1 cellular context compared by ENCODE assay signal in the genomic region with DNA sequence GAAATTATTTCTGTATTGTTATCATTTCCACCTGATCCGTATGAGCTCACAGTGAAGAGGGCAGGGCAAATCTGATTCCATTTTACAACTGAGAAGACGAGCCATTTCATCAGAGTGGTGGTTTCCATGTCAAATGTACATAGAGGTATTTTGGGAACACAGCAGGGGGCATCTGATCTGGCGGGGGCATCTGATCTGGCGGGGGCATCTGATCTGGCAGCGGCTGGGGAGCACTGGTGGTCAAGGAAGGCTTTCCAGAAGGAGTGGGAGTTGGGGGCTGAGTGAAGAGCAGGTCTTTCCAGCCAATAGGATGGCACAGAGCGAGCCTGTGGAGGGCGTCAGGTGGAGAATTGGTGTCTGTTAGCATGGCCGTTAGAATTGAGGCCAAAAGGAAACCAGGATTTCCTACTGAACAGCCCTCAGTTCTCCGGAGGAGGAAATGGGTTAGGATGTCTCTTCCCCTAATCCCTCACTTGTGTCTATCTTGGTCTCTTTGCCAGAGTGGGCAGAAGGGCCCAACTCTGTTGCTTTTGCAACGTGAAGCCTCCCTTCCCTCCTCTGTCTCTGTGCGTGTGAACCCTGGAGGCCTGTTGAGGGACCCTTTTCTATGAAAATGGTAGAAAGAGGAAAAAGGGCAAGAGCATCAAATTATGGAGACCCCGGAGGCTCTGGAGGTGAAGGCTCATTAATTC.
TF ChIP-seq lines count a peak whose summit lies in the region.

No MANE protein-coding gene starts in this region.

TF ChIP-seq in K562, 482 proteins besides CTCF, POLR2A, EP300 and RAD21 (continued from another document and continues in another):
- TF ChIP-seq MTA1 (IDR thresholded peaks at IDR 0.05; ENCODE audit: borderline replicate concordance) (peak; percentile 32; the same call in 1 of the 2 replicates), NR3C1 (CRISPR knock-in tag; IDR thresholded peaks at IDR 0.05) (no peak), ZBTB17 (CRISPR knock-in tag; IDR thresholded peaks at IDR 0.05) (peak; percentile 83; the same call in 1 of the 2 replicates), MCM7 (IDR thresholded peaks at IDR 0.05) (no peak), FOSL1 (tag; conservative IDR thresholded peaks at IDR 0.05) (no peak), POU5F1 (IDR thresholded peaks at IDR 0.05; ENCODE audit: borderline replicate concordance, low read depth, low read length, partially characterized antibody) (no peak), SRF (CRISPR knock-in tag; IDR thresholded peaks at IDR 0.05) (peak in 1 of 2 experiments; percentile 66; a peak in 2 of 4 replicates), TFAM (CRISPR knock-in tag; conservative IDR thresholded peaks at IDR 0.05) (no peak), RCOR1 (IDR thresholded peaks at IDR 0.05; ENCODE audit: borderline replicate concordance in 1 of 2, low read depth in 2 of 2, low read length in 2 of 2) (no peak), HMG20A (CRISPR knock-in tag; conservative IDR thresholded peaks at IDR 0.05) (no peak), ZNF282 (CRISPR knock-in tag; IDR thresholded peaks at IDR 0.05) (no peak), NCOA4 (IDR thresholded peaks at IDR 0.05; ENCODE audit: partially characterized antibody) (no peak), BRD4 (IDR thresholded peaks at IDR 0.05) (peak; percentile 95; the same call in 1 of the 2 replicates), ZNF830 (CRISPR knock-in tag; IDR thresholded peaks at IDR 0.05) (0 out of 2 replicates have a peak, but pooled peaks have one; percentile 6), TBL1XR1 (IDR thresholded peaks at IDR 0.05; ENCODE audit: low read length in 2 of 2) (no peak), SREBF1 (IDR thresholded peaks at IDR 0.05; ENCODE audit: borderline replicate concordance, low read depth, low read length) (no peak), ARID2 (IDR thresholded peaks at IDR 0.05) (no peak), GABPB1 (CRISPR knock-in tag; IDR thresholded peaks at IDR 0.05) (no peak), SP1 (CRISPR knock-in tag; IDR thresholded peaks at IDR 0.05) (no peak), CXXC5 (CRISPR knock-in tag; IDR thresholded peaks at IDR 0.05) (peak; percentile 74), ZNF75A (CRISPR knock-in tag; IDR thresholded peaks at IDR 0.05) (no peak), CC2D1A (IDR thresholded peaks at IDR 0.05) (no peak), HSF4 (CRISPR knock-in tag; IDR thresholded peaks at IDR 0.05; ENCODE audit: borderline replicate concordance) (peak; percentile 85; the same call in 1 of the 2 replicates), ZFX (CRISPR knock-in tag; IDR thresholded peaks at IDR 0.05) (peak; percentile 74), BRCA1 (IDR thresholded peaks at IDR 0.05) (no peak), BRCA1 (CRISPR knock-in tag; IDR thresholded peaks at IDR 0.05) (no peak), RFX1 (IDR thresholded peaks at IDR 0.05) (no peak), CSDE1 (IDR thresholded peaks at IDR 0.05) (0 out of 4 replicates have a peak, but pooled peaks of 1 of the 2 experiments have one; percentile 29), STAT5A (IDR thresholded peaks at IDR 0.05; ENCODE audit: borderline replicate concordance, low read length) (no peak), NCOR1 (IDR thresholded peaks at IDR 0.05) (no peak), ZNF121 (CRISPR knock-in tag; conservative IDR thresholded peaks at IDR 0.05) (no peak), BDP1 (IDR thresholded peaks at IDR 0.05; ENCODE audit: insufficient read depth, insufficient read length) (no peak), EGR1 (conservative IDR thresholded peaks at IDR 0.05) (0 out of 2 replicates have a peak, but pooled peaks have one; percentile 6), U2AF2 (optimal IDR thresholded peaks at IDR 0.05; ENCODE audit: low read depth, low read length) (no peak)
- TF ChIP-seq, protein P1, sequence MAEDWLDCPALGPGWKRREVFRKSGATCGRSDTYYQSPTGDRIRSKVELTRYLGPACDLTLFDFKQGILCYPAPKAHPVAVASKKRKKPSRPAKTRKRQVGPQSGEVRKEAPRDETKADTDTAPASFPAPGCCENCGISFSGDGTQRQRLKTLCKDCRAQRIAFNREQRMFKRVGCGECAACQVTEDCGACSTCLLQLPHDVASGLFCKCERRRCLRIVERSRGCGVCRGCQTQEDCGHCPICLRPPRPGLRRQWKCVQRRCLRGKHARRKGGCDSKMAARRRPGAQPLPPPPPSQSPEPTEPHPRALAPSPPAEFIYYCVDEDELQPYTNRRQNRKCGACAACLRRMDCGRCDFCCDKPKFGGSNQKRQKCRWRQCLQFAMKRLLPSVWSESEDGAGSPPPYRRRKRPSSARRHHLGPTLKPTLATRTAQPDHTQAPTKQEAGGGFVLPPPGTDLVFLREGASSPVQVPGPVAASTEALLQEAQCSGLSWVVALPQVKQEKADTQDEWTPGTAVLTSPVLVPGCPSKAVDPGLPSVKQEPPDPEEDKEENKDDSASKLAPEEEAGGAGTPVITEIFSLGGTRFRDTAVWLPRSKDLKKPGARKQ (CRISPR knock-in tag; IDR thresholded peaks at IDR 0.05), result no peak
- TF ChIP-seq, protein P2, sequence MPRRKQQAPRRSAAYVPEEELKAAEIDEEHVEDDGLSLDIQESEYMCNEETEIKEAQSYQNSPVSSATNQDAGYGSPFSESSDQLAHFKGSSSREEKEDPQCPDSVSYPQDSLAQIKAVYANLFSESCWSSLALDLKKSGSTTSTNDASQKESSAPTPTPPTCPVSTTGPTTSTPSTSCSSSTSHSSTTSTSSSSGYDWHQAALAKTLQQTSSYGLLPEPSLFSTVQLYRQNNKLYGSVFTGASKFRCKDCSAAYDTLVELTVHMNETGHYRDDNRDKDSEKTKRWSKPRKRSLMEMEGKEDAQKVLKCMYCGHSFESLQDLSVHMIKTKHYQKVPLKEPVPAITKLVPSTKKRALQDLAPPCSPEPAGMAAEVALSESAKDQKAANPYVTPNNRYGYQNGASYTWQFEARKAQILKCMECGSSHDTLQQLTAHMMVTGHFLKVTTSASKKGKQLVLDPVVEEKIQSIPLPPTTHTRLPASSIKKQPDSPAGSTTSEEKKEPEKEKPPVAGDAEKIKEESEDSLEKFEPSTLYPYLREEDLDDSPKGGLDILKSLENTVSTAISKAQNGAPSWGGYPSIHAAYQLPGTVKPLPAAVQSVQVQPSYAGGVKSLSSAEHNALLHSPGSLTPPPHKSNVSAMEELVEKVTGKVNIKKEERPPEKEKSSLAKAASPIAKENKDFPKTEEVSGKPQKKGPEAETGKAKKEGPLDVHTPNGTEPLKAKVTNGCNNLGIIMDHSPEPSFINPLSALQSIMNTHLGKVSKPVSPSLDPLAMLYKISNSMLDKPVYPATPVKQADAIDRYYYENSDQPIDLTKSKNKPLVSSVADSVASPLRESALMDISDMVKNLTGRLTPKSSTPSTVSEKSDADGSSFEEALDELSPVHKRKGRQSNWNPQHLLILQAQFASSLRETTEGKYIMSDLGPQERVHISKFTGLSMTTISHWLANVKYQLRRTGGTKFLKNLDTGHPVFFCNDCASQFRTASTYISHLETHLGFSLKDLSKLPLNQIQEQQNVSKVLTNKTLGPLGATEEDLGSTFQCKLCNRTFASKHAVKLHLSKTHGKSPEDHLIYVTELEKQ (CRISPR knock-in tag; IDR thresholded peaks at IDR 0.05), result peak; percentile 88
- TF ChIP-seq, protein P3, sequence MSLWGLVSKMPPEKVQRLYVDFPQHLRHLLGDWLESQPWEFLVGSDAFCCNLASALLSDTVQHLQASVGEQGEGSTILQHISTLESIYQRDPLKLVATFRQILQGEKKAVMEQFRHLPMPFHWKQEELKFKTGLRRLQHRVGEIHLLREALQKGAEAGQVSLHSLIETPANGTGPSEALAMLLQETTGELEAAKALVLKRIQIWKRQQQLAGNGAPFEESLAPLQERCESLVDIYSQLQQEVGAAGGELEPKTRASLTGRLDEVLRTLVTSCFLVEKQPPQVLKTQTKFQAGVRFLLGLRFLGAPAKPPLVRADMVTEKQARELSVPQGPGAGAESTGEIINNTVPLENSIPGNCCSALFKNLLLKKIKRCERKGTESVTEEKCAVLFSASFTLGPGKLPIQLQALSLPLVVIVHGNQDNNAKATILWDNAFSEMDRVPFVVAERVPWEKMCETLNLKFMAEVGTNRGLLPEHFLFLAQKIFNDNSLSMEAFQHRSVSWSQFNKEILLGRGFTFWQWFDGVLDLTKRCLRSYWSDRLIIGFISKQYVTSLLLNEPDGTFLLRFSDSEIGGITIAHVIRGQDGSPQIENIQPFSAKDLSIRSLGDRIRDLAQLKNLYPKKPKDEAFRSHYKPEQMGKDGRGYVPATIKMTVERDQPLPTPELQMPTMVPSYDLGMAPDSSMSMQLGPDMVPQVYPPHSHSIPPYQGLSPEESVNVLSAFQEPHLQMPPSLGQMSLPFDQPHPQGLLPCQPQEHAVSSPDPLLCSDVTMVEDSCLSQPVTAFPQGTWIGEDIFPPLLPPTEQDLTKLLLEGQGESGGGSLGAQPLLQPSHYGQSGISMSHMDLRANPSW (CRISPR knock-in tag; IDR thresholded peaks at IDR 0.05), result no peak
- TF ChIP-seq, protein P4, sequence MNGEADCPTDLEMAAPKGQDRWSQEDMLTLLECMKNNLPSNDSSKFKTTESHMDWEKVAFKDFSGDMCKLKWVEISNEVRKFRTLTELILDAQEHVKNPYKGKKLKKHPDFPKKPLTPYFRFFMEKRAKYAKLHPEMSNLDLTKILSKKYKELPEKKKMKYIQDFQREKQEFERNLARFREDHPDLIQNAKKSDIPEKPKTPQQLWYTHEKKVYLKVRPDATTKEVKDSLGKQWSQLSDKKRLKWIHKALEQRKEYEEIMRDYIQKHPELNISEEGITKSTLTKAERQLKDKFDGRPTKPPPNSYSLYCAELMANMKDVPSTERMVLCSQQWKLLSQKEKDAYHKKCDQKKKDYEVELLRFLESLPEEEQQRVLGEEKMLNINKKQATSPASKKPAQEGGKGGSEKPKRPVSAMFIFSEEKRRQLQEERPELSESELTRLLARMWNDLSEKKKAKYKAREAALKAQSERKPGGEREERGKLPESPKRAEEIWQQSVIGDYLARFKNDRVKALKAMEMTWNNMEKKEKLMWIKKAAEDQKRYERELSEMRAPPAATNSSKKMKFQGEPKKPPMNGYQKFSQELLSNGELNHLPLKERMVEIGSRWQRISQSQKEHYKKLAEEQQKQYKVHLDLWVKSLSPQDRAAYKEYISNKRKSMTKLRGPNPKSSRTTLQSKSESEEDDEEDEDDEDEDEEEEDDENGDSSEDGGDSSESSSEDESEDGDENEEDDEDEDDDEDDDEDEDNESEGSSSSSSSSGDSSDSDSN (IDR thresholded peaks at IDR 0.05; ENCODE audit: borderline replicate concordance in 1 of 2, low read depth in 2 of 2, low read length in 2 of 2), result no peak
- TF ChIP-seq, protein P5, sequence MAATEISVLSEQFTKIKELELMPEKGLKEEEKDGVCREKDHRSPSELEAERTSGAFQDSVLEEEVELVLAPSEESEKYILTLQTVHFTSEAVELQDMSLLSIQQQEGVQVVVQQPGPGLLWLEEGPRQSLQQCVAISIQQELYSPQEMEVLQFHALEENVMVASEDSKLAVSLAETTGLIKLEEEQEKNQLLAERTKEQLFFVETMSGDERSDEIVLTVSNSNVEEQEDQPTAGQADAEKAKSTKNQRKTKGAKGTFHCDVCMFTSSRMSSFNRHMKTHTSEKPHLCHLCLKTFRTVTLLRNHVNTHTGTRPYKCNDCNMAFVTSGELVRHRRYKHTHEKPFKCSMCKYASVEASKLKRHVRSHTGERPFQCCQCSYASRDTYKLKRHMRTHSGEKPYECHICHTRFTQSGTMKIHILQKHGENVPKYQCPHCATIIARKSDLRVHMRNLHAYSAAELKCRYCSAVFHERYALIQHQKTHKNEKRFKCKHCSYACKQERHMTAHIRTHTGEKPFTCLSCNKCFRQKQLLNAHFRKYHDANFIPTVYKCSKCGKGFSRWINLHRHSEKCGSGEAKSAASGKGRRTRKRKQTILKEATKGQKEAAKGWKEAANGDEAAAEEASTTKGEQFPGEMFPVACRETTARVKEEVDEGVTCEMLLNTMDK (IDR thresholded peaks at IDR 0.05; ENCODE audit: borderline replicate concordance, insufficient read depth, low read depth, low read length, poor library complexity, severe bottlenecking), result no peak
- TF ChIP-seq, protein P6, sequence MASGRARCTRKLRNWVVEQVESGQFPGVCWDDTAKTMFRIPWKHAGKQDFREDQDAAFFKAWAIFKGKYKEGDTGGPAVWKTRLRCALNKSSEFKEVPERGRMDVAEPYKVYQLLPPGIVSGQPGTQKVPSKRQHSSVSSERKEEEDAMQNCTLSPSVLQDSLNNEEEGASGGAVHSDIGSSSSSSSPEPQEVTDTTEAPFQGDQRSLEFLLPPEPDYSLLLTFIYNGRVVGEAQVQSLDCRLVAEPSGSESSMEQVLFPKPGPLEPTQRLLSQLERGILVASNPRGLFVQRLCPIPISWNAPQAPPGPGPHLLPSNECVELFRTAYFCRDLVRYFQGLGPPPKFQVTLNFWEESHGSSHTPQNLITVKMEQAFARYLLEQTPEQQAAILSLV (tag; IDR thresholded peaks at IDR 0.05), result peak; percentile 78
- TF ChIP-seq, protein P7, sequence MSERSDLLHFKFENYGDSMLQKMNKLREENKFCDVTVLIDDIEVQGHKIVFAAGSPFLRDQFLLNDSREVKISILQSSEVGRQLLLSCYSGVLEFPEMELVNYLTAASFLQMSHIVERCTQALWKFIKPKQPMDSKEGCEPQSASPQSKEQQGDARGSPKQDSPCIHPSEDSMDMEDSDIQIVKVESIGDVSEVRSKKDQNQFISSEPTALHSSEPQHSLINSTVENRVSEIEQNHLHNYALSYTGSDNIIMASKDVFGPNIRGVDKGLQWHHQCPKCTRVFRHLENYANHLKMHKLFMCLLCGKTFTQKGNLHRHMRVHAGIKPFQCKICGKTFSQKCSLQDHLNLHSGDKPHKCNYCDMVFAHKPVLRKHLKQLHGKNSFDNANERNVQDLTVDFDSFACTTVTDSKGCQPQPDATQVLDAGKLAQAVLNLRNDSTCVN (CRISPR knock-in tag; IDR thresholded peaks at IDR 0.05), result peak; percentile 87; the same call in 1 of the 2 replicates
- TF ChIP-seq, protein P8, sequence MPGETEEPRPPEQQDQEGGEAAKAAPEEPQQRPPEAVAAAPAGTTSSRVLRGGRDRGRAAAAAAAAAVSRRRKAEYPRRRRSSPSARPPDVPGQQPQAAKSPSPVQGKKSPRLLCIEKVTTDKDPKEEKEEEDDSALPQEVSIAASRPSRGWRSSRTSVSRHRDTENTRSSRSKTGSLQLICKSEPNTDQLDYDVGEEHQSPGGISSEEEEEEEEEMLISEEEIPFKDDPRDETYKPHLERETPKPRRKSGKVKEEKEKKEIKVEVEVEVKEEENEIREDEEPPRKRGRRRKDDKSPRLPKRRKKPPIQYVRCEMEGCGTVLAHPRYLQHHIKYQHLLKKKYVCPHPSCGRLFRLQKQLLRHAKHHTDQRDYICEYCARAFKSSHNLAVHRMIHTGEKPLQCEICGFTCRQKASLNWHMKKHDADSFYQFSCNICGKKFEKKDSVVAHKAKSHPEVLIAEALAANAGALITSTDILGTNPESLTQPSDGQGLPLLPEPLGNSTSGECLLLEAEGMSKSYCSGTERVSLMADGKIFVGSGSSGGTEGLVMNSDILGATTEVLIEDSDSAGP (CRISPR knock-in tag; IDR thresholded peaks at IDR 0.05), result no peak
- TF ChIP-seq, protein P9, sequence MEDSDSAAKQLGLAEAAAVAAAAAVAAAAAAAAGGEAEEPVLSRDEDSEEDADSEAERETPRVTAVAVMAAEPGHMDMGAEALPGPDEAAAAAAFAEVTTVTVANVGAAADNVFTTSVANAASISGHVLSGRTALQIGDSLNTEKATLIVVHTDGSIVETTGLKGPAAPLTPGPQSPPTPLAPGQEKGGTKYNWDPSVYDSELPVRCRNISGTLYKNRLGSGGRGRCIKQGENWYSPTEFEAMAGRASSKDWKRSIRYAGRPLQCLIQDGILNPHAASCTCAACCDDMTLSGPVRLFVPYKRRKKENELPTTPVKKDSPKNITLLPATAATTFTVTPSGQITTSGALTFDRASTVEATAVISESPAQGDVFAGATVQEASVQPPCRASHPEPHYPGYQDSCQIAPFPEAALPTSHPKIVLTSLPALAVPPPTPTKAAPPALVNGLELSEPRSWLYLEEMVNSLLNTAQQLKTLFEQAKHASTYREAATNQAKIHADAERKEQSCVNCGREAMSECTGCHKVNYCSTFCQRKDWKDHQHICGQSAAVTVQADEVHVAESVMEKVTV (CRISPR knock-in tag; IDR thresholded peaks at IDR 0.05), result peak; percentile 25; the same call in 1 of the 2 replicates
